ENCODE assay signal across 8 cellular contexts in genomic region chr2:68839260-68839833, GRCh38. TPM values are rescaled to one million over a fixed set of nuclear protein-coding genes. Genes with fewer than 3 reads are reported as not detected.
A peak's percentile ranks its signal among the peaks of the same experiment; 100 is the strongest.
DNase-seq lines count a peak whose midpoint lies in the region; ATAC-seq and TF ChIP-seq lines count a peak whose summit lies in the region.

No MANE protein-coding gene starts in this region.

- H3K79me2 ChIP-seq in fibroblast of lung (ENCODE audit: control insufficient read depth, insufficient read depth, low read length), result no peaks in the 10 kb centered on the region

- no peak overlapping the region for H2AFZ ChIP-seq in fibroblast of lung (ENCODE audit: low read length)

- no peaks in the 10 kb centered on the region for H3K9me3 ChIP-seq in Panc1 (ENCODE audit: control insufficient read depth, insufficient read depth, low read depth, low read length)
- no peaks in the 10 kb centered on the region for H3K9me3 ChIP-seq in fibroblast of lung (ENCODE audit: control insufficient read depth, insufficient read depth, low read depth, low read length)

- peaks cover 2 to 16% of the 10 kb centered on the region in 2 donors for H3K27me3 Mint-ChIP-seq in natural killer cell (ENCODE audit: low read depth in 2 of 2)
- peaks cover 0 to 5% of the 10 kb centered on the region in 2 donors for H3K27me3 Mint-ChIP-seq in natural killer cell treated with Interleukin-12 subunit alpha and Interleukin-12 subunit beta and Interleukin-15 and Interleukin-18, amount 100 ng/mL, for 72 hours

- in situ Hi-C loops in Panc1 (cut with HindIII; ENCODE audit: low pct_unique_long_range_greater_than_20kb, low sequenced_read_pairs), result no loop called here

- peak; percentile 62 for TF ChIP-seq CTCF in natural killer cell (IDR thresholded peaks at IDR 0.05)
- TF ChIP-seq CTCF in Panc1 (IDR thresholded peaks at IDR 0.05), result peak; percentile 85
- peak; percentile 46 to 55 for TF ChIP-seq CTCF in fibroblast of lung (conservative IDR thresholded peaks at IDR 0.05 in 1 of 2, IDR thresholded peaks at IDR 0.05 in 1 of 2; ENCODE audit: low read depth in 1 of 2, low read length in 2 of 2)

- no TSS peak for BruUV-seq in Panc1 (replicated peaks; lab: Mats Ljungman, UMichigan)

- H3K4me2 ChIP-seq in fibroblast of lung (ENCODE audit: extremely low read depth, insufficient read depth, low read length), result no peak overlapping the region

- H3K4me3 Mint-ChIP-seq in natural killer cell, result no peak overlapping the region
- no peak overlapping the region for H3K4me3 Mint-ChIP-seq in natural killer cell treated with Interleukin-12 subunit alpha and Interleukin-12 subunit beta and Interleukin-15 and Interleukin-18, amount 100 ng/mL, for 72 hours

- CTCF ChIA-PET in Panc1 (lab: Charles Lee), result interaction anchor here (1.9 kb wide), 1 partner anchor 87 kb away, joined by 8 read pairs; no protein-coding TSS in a partner anchor

- no peaks in the 10 kb centered on the region for H3K9me3 Mint-ChIP-seq in natural killer cell
- H3K9me3 Mint-ChIP-seq in natural killer cell treated with Interleukin-12 subunit alpha and Interleukin-12 subunit beta and Interleukin-15 and Interleukin-18, amount 100 ng/mL, for 72 hours, result no peaks in the 10 kb centered on the region

- no peaks in the 10 kb centered on the region for H3K36me3 Mint-ChIP-seq in natural killer cell
- no peaks in the 10 kb centered on the region for H3K36me3 Mint-ChIP-seq in natural killer cell treated with Interleukin-12 subunit alpha and Interleukin-12 subunit beta and Interleukin-15 and Interleukin-18, amount 100 ng/mL, for 72 hours

- H3K27me3 ChIP-seq in Panc1 (ENCODE audit: control insufficient read depth, insufficient read depth, low read length), result peaks cover 10% of the 10 kb centered on the region
- H3K27me3 ChIP-seq in fibroblast of lung (ENCODE audit: control insufficient read depth, insufficient read depth, low read length), result no peaks in the 10 kb centered on the region

- H3K4me3 ChIP-seq in Panc1 (ENCODE audit: low read depth in 2 of 2, low read length in 2 of 2), result no peak overlapping the region
- H3K4me3 ChIP-seq in fibroblast of lung (replicated peaks in 1 of 4; ENCODE audit: control extremely low read depth in 1 of 4, insufficient read depth in 1 of 4, low read depth in 3 of 4, low read length in 4 of 4), result no peak overlapping the region

- peaks cover 5 to 6% of the 10 kb centered on the region in 2 donors for H3K4me1 Mint-ChIP-seq in natural killer cell
- peaks cover 18 to 30% of the 10 kb centered on the region in 2 donors for H3K4me1 Mint-ChIP-seq in natural killer cell treated with Interleukin-12 subunit alpha and Interleukin-12 subunit beta and Interleukin-15 and Interleukin-18, amount 100 ng/mL, for 72 hours (ENCODE audit: low read depth in 2 of 2)

- no peaks in the 10 kb centered on the region for H3K4me1 ChIP-seq in Panc1 (ENCODE audit: control insufficient read depth, insufficient read depth, low read length)
- no peaks in the 10 kb centered on the region for H3K4me1 ChIP-seq in fibroblast of lung (ENCODE audit: control insufficient read depth, extremely low read depth, insufficient read depth, low read length)

- no peaks in the 10 kb centered on the region for H3K36me3 ChIP-seq in Panc1 (ENCODE audit: control insufficient read depth, insufficient read depth, low read length)
- H3K36me3 ChIP-seq in fibroblast of lung (ENCODE audit: control insufficient read depth, insufficient read depth, low read length), result no peaks in the 10 kb centered on the region

- intact Hi-C loops in natural killer cell (cut with micrococcal nuclease), result loop anchor here (1.0 kb wide), 1 partner anchor 86 kb away; no protein-coding TSS in a partner anchor
- intact Hi-C loops in Panc1 (cut with micrococcal nuclease; ENCODE audit: unreplicated experiment), result loop anchor here (10.0 kb wide), 1 partner anchor 85 kb away; no protein-coding TSS in a partner anchor

- DNase-seq in natural killer cell (no peak), Panc1 (ENCODE audit: low read depth, low spot score) (no peak), fibroblast of lung (ENCODE audit: low read depth in 2 of 2) (no peak), DMS79 treated with DMSO at 0.1 percent for 48 hours (lab: John Stamatoyannopoulos, UW) (no peak), GOT3 (lab: John Stamatoyannopoulos, UW) (no peak)
- DNase-seq in natural killer cell treated with Interleukin-12 subunit alpha and Interleukin-12 subunit beta and Interleukin-15 and Interleukin-18, amount 100 ng/mL, for 72 hours (ENCODE audit: low spot score), result no peak

- no peak overlapping the region for H3K9ac ChIP-seq in fibroblast of lung (ENCODE audit: insufficient read depth, low read length)

- no peak overlapping the region for H3K27ac ChIP-seq in Panc1 (ENCODE audit: low read length)
- no peak overlapping the region for H3K27ac ChIP-seq in fibroblast of lung (ENCODE audit: insufficient read depth, low read length)

- H4K20me1 ChIP-seq in fibroblast of lung (ENCODE audit: control insufficient read depth, extremely low read depth, insufficient read depth, low read length), result no peaks in the 10 kb centered on the region

- POLR2A ChIA-PET in Panc1 (lab: Charles Lee), result no interaction called here

- H3K27ac Mint-ChIP-seq in natural killer cell, result no peak overlapping the region
- H3K27ac Mint-ChIP-seq in natural killer cell treated with Interleukin-12 subunit alpha and Interleukin-12 subunit beta and Interleukin-15 and Interleukin-18, amount 100 ng/mL, for 72 hours, result peak overlapping the region in 1 of 2 donors; percentile 18

- ATAC-seq in natural killer cell, result peak in 2 of 3 donors; percentile 45 to 53
- no peak for ATAC-seq in natural killer cell treated with Interleukin-12 subunit alpha and Interleukin-12 subunit beta and Interleukin-15 and Interleukin-18, amount 100 ng/mL, for 72 hours
- no peak; the same call in 1 of the 2 replicates for ATAC-seq in Panc1
- no peak for ATAC-seq in GM21423 (IDR thresholded peaks at IDR 0.05; ENCODE audit: unreplicated experiment)
- no peak for ATAC-seq in GM21381 (IDR thresholded peaks at IDR 0.05; ENCODE audit: unreplicated experiment)

RNA-seq across cellular contexts. Expression of gene BMP10, which starts 31.9 kb away (rescaled TPM):
- total RNA-seq in natural killer cell, result not detected
- total RNA-seq in natural killer cell treated with Interleukin-12 subunit alpha and Interleukin-12 subunit beta and Interleukin-15 and Interleukin-18, amount 100 ng/mL, for 72 hours, result not detected
- not detected for total RNA-seq in Panc1 (2021; ENCODE audit: unreplicated experiment)
- polyA plus RNA-seq in Panc1 (2012; ENCODE audit: insufficient read length), result not detected
- not detected in 2 replicates for total RNA-seq in fibroblast of lung
- polyA plus RNA-seq in fibroblast of lung, result not detected in 2 replicates
- not detected in 2 replicates for polyA plus RNA-seq in fibroblast of lung (2012)
- polyA minus RNA-seq in fibroblast of lung (ENCODE audit: low replicate concordance), result not detected in 2 replicates

Comparison
In these comparisons a context has a peak if more than half of its experiments do, and no peak if none do; other contexts are left out.
1. ATAC-seq: peak in natural killer cell (2 of 3); none in natural killer cell treated with Interleukin-12 subunit alpha and Interleukin-12 subunit beta and Interleukin-15 and Interleukin-18, amount 100 ng/mL, for 72 hours (0 of 2), Panc1 (single experiment), GM21423 (single experiment) and GM21381 (single experiment).
2. Peak in every context shown above with its lines, with median percentiles within 50 percentile points of each other: CTCF ChIP-seq.